2 cellular contexts compared by ENCODE assay signal in the genomic region with DNA sequence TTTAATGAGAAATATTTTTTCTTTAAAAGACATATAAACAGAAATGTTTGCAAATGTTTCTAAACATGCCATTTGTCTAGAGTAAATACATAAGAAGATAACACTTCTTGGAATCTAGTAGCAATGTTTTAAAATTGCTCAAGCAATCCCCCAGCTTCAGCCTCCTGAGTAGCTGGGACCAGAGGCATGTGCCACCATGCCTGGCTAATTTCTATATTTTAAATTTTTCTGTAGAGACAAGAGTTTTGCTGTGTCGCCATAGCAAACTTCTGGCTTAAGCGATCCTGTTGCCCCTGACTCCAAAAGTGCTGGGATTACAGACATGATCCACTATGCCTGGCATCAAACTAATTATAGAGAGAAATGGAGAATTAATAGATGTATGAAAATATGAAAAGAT.
TF ChIP-seq lines count a peak whose summit lies in the region.

No MANE protein-coding gene starts in this region.

TF ChIP-seq in HepG2, 621 proteins besides CTCF, POLR2A, EP300 and RAD21:
- TF ChIP-seq ZNF703 (CRISPR knock-in tag; IDR thresholded peaks at IDR 0.05; ENCODE audit: borderline replicate concordance) (no peak), ZNF530 (CRISPR knock-in tag; IDR thresholded peaks at IDR 0.05; ENCODE audit: low read depth) (no peak), HNRNPLL (IDR thresholded peaks at IDR 0.05; ENCODE audit: low read depth, low read length, poor library complexity, severe bottlenecking) (no peak), PRMT3 (CRISPR knock-in tag; IDR thresholded peaks at IDR 0.05; ENCODE audit: borderline replicate concordance, low read depth) (no peak), ZNF276 (CRISPR knock-in tag; IDR thresholded peaks at IDR 0.05; ENCODE audit: low read depth) (no peak), PCBP2 (optimal IDR thresholded peaks at IDR 0.05; ENCODE audit: low read depth, low read length, poor library complexity, severe bottlenecking) (no peak), TRIM22 (IDR thresholded peaks at IDR 0.05) (no peak), ZNF737 (CRISPR knock-in tag; IDR thresholded peaks at IDR 0.05; ENCODE audit: borderline replicate concordance) (no peak), ZNF468 (CRISPR knock-in tag; IDR thresholded peaks at IDR 0.05) (no peak), POLR2G (IDR thresholded peaks at IDR 0.05; ENCODE audit: low read depth, low read length) (no peak), FOSL2 (CRISPR knock-in tag; IDR thresholded peaks at IDR 0.05) (no peak), LRRFIP1 (CRISPR knock-in tag; conservative IDR thresholded peaks at IDR 0.05) (no peak), NONO (IDR thresholded peaks at IDR 0.05) (no peak), NONO (CRISPR knock-in tag; conservative IDR thresholded peaks at IDR 0.05) (no peak), RELA (CRISPR knock-in tag; IDR thresholded peaks at IDR 0.05) (no peak)

TF ChIP-seq in SK-N-SH, 30 proteins besides CTCF, POLR2A, EP300 and RAD21:
- no peak for TF ChIP-seq EZH2phosphoT487 (IDR thresholded peaks at IDR 0.05; ENCODE audit: borderline replicate concordance, low read depth)
- no peak for TF ChIP-seq USF1 (IDR thresholded peaks at IDR 0.05; ENCODE audit: borderline replicate concordance, low read depth)
